Comparison of ENCODE assay signal across 25 cellular contexts in the genomic region with DNA sequence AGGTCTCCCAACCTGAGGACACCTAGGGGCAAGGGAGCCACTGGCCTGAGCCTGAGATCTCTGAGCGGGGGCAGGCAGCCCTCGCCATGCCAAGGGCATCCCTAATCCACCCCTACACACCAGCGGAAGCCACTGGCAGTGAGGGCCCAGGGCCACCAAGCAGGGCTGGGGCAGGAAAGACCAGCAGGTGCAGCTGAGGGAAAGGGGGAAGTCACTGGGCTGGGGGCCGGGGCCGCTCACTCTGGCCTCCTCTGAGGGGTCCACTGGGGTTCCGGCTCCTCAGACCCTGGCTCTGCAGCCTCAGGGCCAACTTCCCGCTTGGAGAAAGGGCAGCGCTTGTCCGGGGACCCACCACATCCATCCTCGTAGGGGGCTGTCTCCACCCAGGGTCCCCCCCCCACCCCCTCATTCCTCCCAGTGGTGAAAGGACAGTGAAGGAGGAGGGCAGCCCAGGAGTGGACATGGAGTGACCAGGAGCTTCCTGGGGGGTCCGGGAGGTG. TPM values are rescaled to one million over a fixed set of nuclear protein-coding genes. Genes with fewer than 3 reads are reported as not detected.
DNase-seq lines count a peak whose midpoint lies in the region; ATAC-seq, FAIRE-seq and TF ChIP-seq lines count a peak whose summit lies in the region.
"Had no signal": no experiment of that assay in that cellular context is flagged by ENCODE, and none has a peak within 500 bp of the region (broad histone marks: within the 10 kb centered on the region; RNA-seq: fewer than 3 reads in every experiment).

No MANE protein-coding gene starts in this region.

- no peak overlapping the region for H3K23ac ChIP-seq in neuronal stem cell (ENCODE audit: low read depth, low read length, poor library complexity)

- peak overlapping the region; percentile 73 for H2BK12ac ChIP-seq in neuronal stem cell (ENCODE audit: low read length)

- H3K9ac ChIP-seq in neuronal stem cell (ENCODE audit: low read depth, low read length, poor library complexity), result no peak overlapping the region

- no CpG with 5 or more reads among the region's 11 CpGs for WGBS in neuronal stem cell (ENCODE audit: extremely low coverage in 2 of 2, insufficient read length in 2 of 2, insufficient replicate concordance in 1 of 2), 2 donors

- no peak for ATAC-seq in thoracic aorta (ENCODE audit: insufficient number of reproducible peaks, low FRiP score, low read depth)
- no peak for ATAC-seq in GM18520 (IDR thresholded peaks at IDR 0.05; ENCODE audit: unreplicated experiment)
- ATAC-seq: GM23338, HCT116 had no signal

- no peak overlapping the region for H4K8ac ChIP-seq in neuronal stem cell (ENCODE audit: low read depth, low read length)

- peak overlapping the region; percentile 56 for H2AK5ac ChIP-seq in neuronal stem cell (ENCODE audit: low read depth, low read length)

- no peak for TF ChIP-seq POLR2A in GM12892 (IDR thresholded peaks at IDR 0.05; ENCODE audit: low read depth, low read length)

- peak overlapping the region; percentile 47 for H2BK120ac ChIP-seq in neuronal stem cell (ENCODE audit: low read depth, low read length)

- H3K27me3 ChIP-seq in neuronal stem cell (ENCODE audit: control insufficient read depth in 3 of 3, insufficient read depth in 3 of 3, low read depth in 1 of 3, low read length in 3 of 3) (peaks cover 0 to 37% (median 0%) of the 10 kb centered on the region in 3 experiments), thoracic aorta (replicated peaks; ENCODE audit: insufficient read depth) (no peaks in the 10 kb centered on the region)
- H3K27me3 ChIP-seq: MG63 had no signal

- no peak overlapping the region for H3K4ac ChIP-seq in neuronal stem cell (ENCODE audit: low read length)

- H3K4me3 ChIP-seq in neuronal stem cell (ENCODE audit: low read length in 2 of 2) (peak overlapping the region in 1 of 2 donors; percentile 22), thoracic aorta (no peak overlapping the region)
- H3K4me3 ChIP-seq: GM23338, MG63, SK-N-MC had no signal

- no peaks in the 10 kb centered on the region for H3K36me3 ChIP-seq in neuronal stem cell (replicated peaks in 1 of 2; ENCODE audit: control insufficient read depth in 2 of 2, insufficient read depth in 2 of 2, low read length in 2 of 2)
- H3K36me3 ChIP-seq in thoracic aorta, result no peaks in the 10 kb centered on the region
- H3K36me3 ChIP-seq: MG63 had no signal

- H4K91ac ChIP-seq in neuronal stem cell (ENCODE audit: low read depth, low read length, poor library complexity), result no peak overlapping the region

- H2AFZ ChIP-seq in neuronal stem cell (ENCODE audit: low read length), result no peak overlapping the region
- H2AFZ ChIP-seq: GM23338 had no signal

- H3K9me3 ChIP-seq in neuronal stem cell (replicated peaks in 1 of 2; ENCODE audit: control insufficient read depth in 2 of 2, insufficient read depth in 1 of 2, low read depth in 1 of 2, low read length in 2 of 2), result peaks cover 0 to 2% of the 10 kb centered on the region in 2 donors
- no peaks in the 10 kb centered on the region for H3K9me3 ChIP-seq in thoracic aorta
- H3K9me3 ChIP-seq: MG63 had no signal

- H3K4me1 ChIP-seq in neuronal stem cell (ENCODE audit: control insufficient read depth in 2 of 2, insufficient read depth in 1 of 2, low read depth in 1 of 2, low read length in 2 of 2) (peaks cover 0 to 2% of the 10 kb centered on the region in 2 donors), thoracic aorta (ENCODE audit: control insufficient read depth in 1 of 2, low read depth in 2 of 2) (peaks cover 39 to 89% of the 10 kb centered on the region in 2 donors)

- H3K27ac ChIP-seq in neuronal stem cell (replicated peaks; ENCODE audit: low read length) (no peak overlapping the region), thoracic aorta (peak overlapping the region; percentile 59 to 69)
- H3K27ac ChIP-seq: SK-N-MC had no signal

- peaks cover 3% of the 10 kb centered on the region for H3K79me1 ChIP-seq in neuronal stem cell (ENCODE audit: low read depth, low read length)

- FAIRE-seq in GM12892 (lab: Jason Lieb, UNC), result no peak
- FAIRE-seq: GM19239 had no signal

- peak overlapping the region; percentile 71 for H3K14ac ChIP-seq in neuronal stem cell (ENCODE audit: low read length)

- DNase-seq in GM12892 (ENCODE audit: insufficient read length), result peak; percentile 10
- peak; percentile 8 for DNase-seq in activated CD8-positive, alpha-beta memory T cell treated with anti-CD3 and anti-CD28 coated beads, Interleukin-2, amount 50 U/mL, for 4 hours
- no peak for DNase-seq in neuronal stem cell (ENCODE audit: low spot score)
- no peak for DNase-seq in thoracic aorta (ENCODE audit: low spot score)
- DNase-seq in NCI-H82 (lab: John Stamatoyannopoulos, UW), result no peak
- no peak for DNase-seq in GM10266 (ENCODE audit: extremely low spot score)
- DNase-seq: ACHN; C1 segment of cervical spinal cord; Kasumi-1; MG63; NCI-H1092; NCI-H146; NCI-H2081; NCI-H2171 treated with DMSO at 0.1 percent for 48 hours; NCI-H446 treated with DMSO at 0.1 percent for 48 hours; NCI-H69; NK-92 treated with Interleukin-12 subunit alpha and Interleukin-12 subunit beta, amount 100 ng/mL, for 24 hours; Right ventricle myocardium superior had no signal

- TF ChIP-seq CTCF in thoracic aorta (IDR thresholded peaks at IDR 0.05), result no peak
- no peak for TF ChIP-seq CTCF in GM10266 (IDR thresholded peaks at IDR 0.05; ENCODE audit: control insufficient read depth, insufficient read depth, low read depth, missing control alignments)

- H3K18ac ChIP-seq in neuronal stem cell (ENCODE audit: low read length), result peak overlapping the region; percentile 85

- H2BK5ac ChIP-seq in neuronal stem cell (ENCODE audit: low read length), result peak overlapping the region; percentile 39

- peak overlapping the region; percentile 64 for H2BK15ac ChIP-seq in neuronal stem cell (ENCODE audit: low read length)

- no peak overlapping the region for H3K4me2 ChIP-seq in neuronal stem cell (ENCODE audit: insufficient read depth, low read length, poor library complexity, severe bottlenecking)
- H3K4me2 ChIP-seq: GM23338 had no signal

RNA-seq across cellular contexts. Expression of gene ACTRT2, which starts 42.5 kb away (rescaled TPM):
- polyA plus RNA-seq in GM12892 (2012; ENCODE audit: missing spikeins), result not detected
- polyA plus RNA-seq in neuronal stem cell (2013, experiment 1 of 2), result 0.29 TPM
- polyA plus RNA-seq in neuronal stem cell (2013, experiment 2 of 2), result 0.29 TPM
- not detected for total RNA-seq in thoracic aorta
- total RNA-seq: G401, GM23338, OCI-LY7, Right ventricle myocardium superior had no signal
- polyA plus RNA-seq: GM23338 had no signal

Comparison
In these comparisons a context has a peak if more than half of its experiments do, and no peak if none do; other contexts are left out.
1. DNase-seq: peak in GM12892 (single experiment) and activated CD8-positive, alpha-beta memory T cell treated with anti-CD3 and anti-CD28 coated beads, Interleukin-2, amount 50 U/mL, for 4 hours (single experiment); none in neuronal stem cell (single experiment), thoracic aorta (single experiment), NCI-H82 (single experiment) and GM10266 (single experiment).